In genomic region chr16:35311475-35311874, GRCh38 we compare ENCODE assay signal across 14 cellular contexts.
DNase-seq lines count a peak whose midpoint lies in the region; ATAC-seq lines count a peak whose summit lies in the region.
"Had no signal": no experiment of that assay in that cellular context is flagged by ENCODE, and none has a peak within 500 bp of the region (broad histone marks: within the 10 kb centered on the region; RNA-seq: fewer than 3 reads in every experiment).

No MANE protein-coding gene starts in this region.

- DNase-seq in NCI-H82 (lab: John Stamatoyannopoulos, UW): peak; percentile 7
- no peak for DNase-seq in NCI-H82 treated with DMSO at 0.1 percent for 48 hours (lab: John Stamatoyannopoulos, UW; ENCODE audit: unreplicated experiment)
- DNase-seq in SHP77 treated with DMSO at 0.1 percent for 48 hours (lab: John Stamatoyannopoulos, UW): peak; percentile 70
- DNase-seq in Right ventricle myocardium superior: no peak
- DNase-seq: C1 segment of cervical spinal cord; Calu3; CD4-positive, alpha-beta T cell; DND-41; GDM1 had no signal

- intact Hi-C loops in Right ventricle myocardium superior (cut with DNase I): no loop called here

- H3K4me3 ChIP-seq in iPS-18c (ENCODE audit: insufficient read depth, low read depth, low read length): peak overlapping the region; percentile 3; the same call in 1 of the 2 replicates

- no peak for ATAC-seq in GM21717 (IDR thresholded peaks at IDR 0.05; ENCODE audit: unreplicated experiment)
- no peak for ATAC-seq in Right ventricle myocardium superior (ENCODE audit: poor library complexity)
- no peak for ATAC-seq in GM21528 (IDR thresholded peaks at IDR 0.05; ENCODE audit: low FRiP score, unreplicated experiment)
- ATAC-seq: HCT116, HepG2 had no signal

- H3K9me3 ChIP-seq in iPS-18c (ENCODE audit: control insufficient read depth, insufficient read depth, low read length): peaks cover 39% of the 10 kb centered on the region

Comparison
In these comparisons a context has a peak if more than half of its experiments do, and no peak if none do; other contexts are left out.
1. DNase-seq: peak in NCI-H82 (single experiment) and SHP77 treated with DMSO at 0.1 percent for 48 hours (single experiment); none in NCI-H82 treated with DMSO at 0.1 percent for 48 hours (single experiment) and Right ventricle myocardium superior (single experiment).